ENCODE assay signal across 1 cellular context in the genomic region with DNA sequence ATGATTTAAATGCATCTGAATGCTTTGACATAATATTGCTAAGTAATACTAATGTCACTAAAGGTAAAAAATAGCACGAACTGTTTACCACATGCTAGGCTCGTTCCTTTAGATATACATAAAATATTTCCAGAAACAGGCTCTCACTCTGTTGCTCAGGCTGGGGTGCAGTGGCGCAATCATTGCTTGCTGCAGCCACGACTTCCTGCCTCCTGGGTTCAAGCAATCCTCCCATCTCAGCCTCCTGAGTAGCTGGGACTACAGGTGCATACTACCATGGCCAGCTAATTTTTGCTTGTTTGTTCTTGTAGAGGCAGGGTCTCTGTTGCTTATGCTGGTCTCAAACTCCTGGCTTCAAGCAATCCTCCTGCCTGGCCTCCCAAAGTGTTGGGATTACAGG.
TF ChIP-seq lines count a peak whose summit lies in the region.

No MANE protein-coding gene starts in this region.

TF ChIP-seq in GM23338, 12 proteins besides CTCF, POLR2A, EP300 and RAD21 (continued from another document):
- TF ChIP-seq, protein P1, sequence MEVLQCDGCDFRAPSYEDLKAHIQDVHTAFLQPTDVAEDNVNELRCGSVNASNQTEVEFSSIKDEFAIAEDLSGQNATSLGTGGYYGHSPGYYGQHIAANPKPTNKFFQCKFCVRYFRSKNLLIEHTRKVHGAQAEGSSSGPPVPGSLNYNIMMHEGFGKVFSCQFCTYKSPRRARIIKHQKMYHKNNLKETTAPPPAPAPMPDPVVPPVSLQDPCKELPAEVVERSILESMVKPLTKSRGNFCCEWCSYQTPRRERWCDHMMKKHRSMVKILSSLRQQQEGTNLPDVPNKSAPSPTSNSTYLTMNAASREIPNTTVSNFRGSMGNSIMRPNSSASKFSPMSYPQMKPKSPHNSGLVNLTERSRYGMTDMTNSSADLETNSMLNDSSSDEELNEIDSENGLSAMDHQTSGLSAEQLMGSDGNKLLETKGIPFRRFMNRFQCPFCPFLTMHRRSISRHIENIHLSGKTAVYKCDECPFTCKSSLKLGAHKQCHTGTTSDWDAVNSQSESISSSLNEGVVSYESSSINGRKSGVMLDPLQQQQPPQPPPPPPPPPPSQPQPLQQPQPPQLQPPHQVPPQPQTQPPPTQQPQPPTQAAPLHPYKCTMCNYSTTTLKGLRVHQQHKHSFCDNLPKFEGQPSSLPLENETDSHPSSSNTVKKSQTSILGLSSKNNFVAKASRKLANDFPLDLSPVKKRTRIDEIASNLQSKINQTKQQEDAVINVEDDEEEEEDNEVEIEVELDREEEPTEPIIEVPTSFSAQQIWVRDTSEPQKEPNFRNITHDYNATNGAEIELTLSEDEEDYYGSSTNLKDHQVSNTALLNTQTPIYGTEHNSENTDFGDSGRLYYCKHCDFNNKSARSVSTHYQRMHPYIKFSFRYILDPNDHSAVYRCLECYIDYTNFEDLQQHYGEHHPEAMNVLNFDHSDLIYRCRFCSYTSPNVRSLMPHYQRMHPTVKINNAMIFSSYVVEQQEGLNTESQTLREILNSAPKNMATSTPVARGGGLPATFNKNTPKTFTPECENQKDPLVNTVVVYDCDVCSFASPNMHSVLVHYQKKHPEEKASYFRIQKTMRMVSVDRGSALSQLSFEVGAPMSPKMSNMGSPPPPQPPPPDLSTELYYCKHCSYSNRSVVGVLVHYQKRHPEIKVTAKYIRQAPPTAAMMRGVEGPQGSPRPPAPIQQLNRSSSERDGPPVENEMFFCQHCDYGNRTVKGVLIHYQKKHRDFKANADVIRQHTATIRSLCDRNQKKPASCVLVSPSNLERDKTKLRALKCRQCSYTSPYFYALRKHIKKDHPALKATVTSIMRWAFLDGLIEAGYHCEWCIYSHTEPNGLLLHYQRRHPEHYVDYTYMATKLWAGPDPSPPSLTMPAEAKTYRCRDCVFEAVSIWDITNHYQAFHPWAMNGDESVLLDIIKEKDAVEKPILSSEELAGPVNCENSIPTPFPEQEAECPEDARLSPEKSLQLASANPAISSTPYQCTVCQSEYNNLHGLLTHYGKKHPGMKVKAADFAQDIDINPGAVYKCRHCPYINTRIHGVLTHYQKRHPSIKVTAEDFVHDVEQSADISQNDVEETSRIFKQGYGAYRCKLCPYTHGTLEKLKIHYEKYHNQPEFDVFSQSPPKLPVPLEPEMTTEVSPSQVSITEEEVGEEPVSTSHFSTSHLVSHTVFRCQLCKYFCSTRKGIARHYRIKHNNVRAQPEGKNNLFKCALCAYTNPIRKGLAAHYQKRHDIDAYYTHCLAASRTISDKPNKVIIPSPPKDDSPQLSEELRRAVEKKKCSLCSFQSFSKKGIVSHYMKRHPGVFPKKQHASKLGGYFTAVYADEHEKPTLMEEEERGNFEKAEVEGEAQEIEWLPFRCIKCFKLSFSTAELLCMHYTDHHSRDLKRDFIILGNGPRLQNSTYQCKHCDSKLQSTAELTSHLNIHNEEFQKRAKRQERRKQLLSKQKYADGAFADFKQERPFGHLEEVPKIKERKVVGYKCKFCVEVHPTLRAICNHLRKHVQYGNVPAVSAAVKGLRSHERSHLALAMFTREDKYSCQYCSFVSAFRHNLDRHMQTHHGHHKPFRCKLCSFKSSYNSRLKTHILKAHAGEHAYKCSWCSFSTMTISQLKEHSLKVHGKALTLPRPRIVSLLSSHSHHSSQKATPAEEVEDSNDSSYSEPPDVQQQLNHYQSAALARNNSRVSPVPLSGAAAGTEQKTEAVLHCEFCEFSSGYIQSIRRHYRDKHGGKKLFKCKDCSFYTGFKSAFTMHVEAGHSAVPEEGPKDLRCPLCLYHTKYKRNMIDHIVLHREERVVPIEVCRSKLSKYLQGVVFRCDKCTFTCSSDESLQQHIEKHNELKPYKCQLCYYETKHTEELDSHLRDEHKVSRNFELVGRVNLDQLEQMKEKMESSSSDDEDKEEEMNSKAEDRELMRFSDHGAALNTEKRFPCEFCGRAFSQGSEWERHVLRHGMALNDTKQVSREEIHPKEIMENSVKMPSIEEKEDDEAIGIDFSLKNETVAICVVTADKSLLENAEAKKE (CRISPR knock-in tag; IDR thresholded peaks at IDR 0.05), result no peak
- no peak for TF ChIP-seq NANOG (IDR thresholded peaks at IDR 0.05; ENCODE audit: borderline replicate concordance)
